8 cellular contexts compared by ENCODE assay signal in the genomic region with DNA sequence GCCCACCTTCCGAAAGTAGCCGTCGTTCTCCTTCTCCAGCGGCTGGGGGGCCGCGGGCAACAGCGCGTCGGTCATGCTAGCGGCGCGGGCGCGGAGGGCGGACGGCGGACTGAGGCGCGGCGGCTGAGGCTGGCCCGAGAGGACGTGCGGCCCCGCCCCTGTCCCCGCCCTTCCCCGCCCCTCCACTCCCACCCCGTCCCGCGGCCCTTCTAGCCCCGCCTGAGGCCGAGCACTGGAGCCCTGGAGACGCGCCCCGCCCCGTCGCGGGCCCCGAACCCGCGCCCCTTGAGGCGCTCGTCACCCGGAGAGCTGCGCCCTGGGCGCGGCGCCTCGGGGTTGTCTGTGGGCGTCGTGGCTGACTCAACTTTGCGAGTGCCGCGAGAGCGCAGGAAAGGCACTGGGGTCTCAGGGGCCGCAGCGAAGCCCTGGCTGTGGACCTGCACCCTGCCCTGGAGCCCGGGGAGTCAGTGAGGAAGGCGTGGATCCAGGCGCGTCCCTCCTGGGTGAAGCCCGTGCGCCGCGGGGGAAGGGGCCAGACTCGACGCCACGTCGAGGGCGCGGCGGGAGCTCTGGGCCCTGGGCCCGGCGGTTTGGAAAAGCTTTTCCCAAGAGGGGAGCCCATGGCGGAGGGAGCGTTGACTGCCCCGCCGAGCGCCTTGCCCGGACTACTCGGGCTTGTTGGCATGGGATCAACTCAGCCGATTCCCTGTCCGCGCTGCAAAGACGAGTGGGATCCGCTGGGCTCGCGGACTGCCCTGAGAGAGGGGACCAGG. TPM values are rescaled to one million over a fixed set of nuclear protein-coding genes. Genes with fewer than 3 reads are reported as not detected.
DNase-seq lines count a peak whose midpoint lies in the region; ATAC-seq and TF ChIP-seq lines count a peak whose summit lies in the region.

A gene (minus strand): TSS at position 111 of the 773 bp plus-strand sequence. CDS start 36 bp downstream, at position 75.

- 4 to 39% (median 6%) methylated on average over 4 to 86 of the region's 87 CpGs for WGBS in stomach, 5 donors

- H3K27me3 Mint-ChIP-seq in naive thymus-derived CD4-positive, alpha-beta T cell: peaks cover 26 to 38% (median 28%) of the 10 kb centered on the region in 5 donors

- TF ChIP-seq EP300 in stomach (IDR thresholded peaks at IDR 0.05): no peak

- peak; percentile 84 for ATAC-seq in GM18511 (IDR thresholded peaks at IDR 0.05; ENCODE audit: unreplicated experiment)
- ATAC-seq in HG03139 (IDR thresholded peaks at IDR 0.05; ENCODE audit: unreplicated experiment): peak; percentile 80
- peak; percentile 88 for ATAC-seq in esophagus mucosa
- peak; percentile 75 for ATAC-seq in naive thymus-derived CD4-positive, alpha-beta T cell

- H3K36me3 Mint-ChIP-seq in naive thymus-derived CD4-positive, alpha-beta T cell: no peaks in the 10 kb centered on the region

- H3K4me1 ChIP-seq in naive thymus-derived CD4-positive, alpha-beta T cell (ENCODE audit: control insufficient read depth in 2 of 2, insufficient read depth in 2 of 2, low read length in 2 of 2): no peaks in the 10 kb centered on the region
- peaks cover 23 to 37% (median 27%) of the 10 kb centered on the region in 4 donors for H3K4me1 ChIP-seq in stomach

- peak within 1 kb of the TSS; percentile 36 to 80 (median 64) for H3K4me3 Mint-ChIP-seq in naive thymus-derived CD4-positive, alpha-beta T cell

- H3K4me1 Mint-ChIP-seq in naive thymus-derived CD4-positive, alpha-beta T cell: peaks cover 0 to 13% (median 2%) of the 10 kb centered on the region in 7 donors

- no peaks in the 10 kb centered on the region for H3K9me3 ChIP-seq in naive thymus-derived CD4-positive, alpha-beta T cell (ENCODE audit: control insufficient read depth in 2 of 3, low read length in 3 of 3)
- H3K9me3 ChIP-seq in stomach: no peaks in the 10 kb centered on the region

- TF ChIP-seq POLR2A in stomach (IDR thresholded peaks at IDR 0.05): no peak

- H3K27me3 ChIP-seq in naive thymus-derived CD4-positive, alpha-beta T cell (ENCODE audit: control insufficient read depth in 2 of 2, insufficient read depth in 2 of 2, low read length in 2 of 2): no peaks in the 10 kb centered on the region
- peaks cover 0 to 44% (median 24%) of the 10 kb centered on the region in 3 donors for H3K27me3 ChIP-seq in stomach

- DNase-seq in A172 (ENCODE audit: low spot score) (peak; percentile 61), NCI-H82 treated with DMSO at 0.1 percent for 48 hours (lab: John Stamatoyannopoulos, UW; ENCODE audit: unreplicated experiment) (peak; percentile 37), stomach (peak; percentile 81)
- DNase-seq in activated CD8-positive, alpha-beta memory T cell treated with anti-CD3 and anti-CD28 coated beads, Interleukin-2, amount 50 U/mL, for 24 hours (ENCODE audit: extremely low read depth): peak; percentile 24
- peak in 6 of 9 donors; percentile 5 to 72 (median 12) for DNase-seq in naive thymus-derived CD4-positive, alpha-beta T cell

- no peaks in the 10 kb centered on the region for H3K9me3 Mint-ChIP-seq in naive thymus-derived CD4-positive, alpha-beta T cell

- CTCF ChIA-PET in naive thymus-derived CD4-positive, alpha-beta T cell (lab: Charles Lee): no interaction called here

- H3K4me3 ChIP-seq in naive thymus-derived CD4-positive, alpha-beta T cell (ENCODE audit: low read length): no peak within 1 kb of the TSS
- peak within 1 kb of the TSS; percentile 70 to 92 (median 77) for H3K4me3 ChIP-seq in stomach

- TF ChIP-seq CTCF in stomach (IDR thresholded peaks at IDR 0.05): no peak

- H3K36me3 ChIP-seq in naive thymus-derived CD4-positive, alpha-beta T cell (ENCODE audit: control insufficient read depth in 2 of 3, insufficient read depth in 3 of 3, low read length in 3 of 3): no peaks in the 10 kb centered on the region
- no peaks in the 10 kb centered on the region for H3K36me3 ChIP-seq in stomach

- intact Hi-C loops in naive thymus-derived CD4-positive, alpha-beta T cell (cut with micrococcal nuclease): no loop called here
- intact Hi-C loops in stomach (cut with DNase I; ENCODE audit: low total_unique reads): no loop called here

- no peak within 1 kb of the TSS for H3K27ac ChIP-seq in naive thymus-derived CD4-positive, alpha-beta T cell (ENCODE audit: low read depth, low read length)
- peak within 1 kb of the TSS; percentile 57 to 92 (median 88) for H3K27ac ChIP-seq in stomach

- no peak within 1 kb of the TSS for H3K27ac Mint-ChIP-seq in naive thymus-derived CD4-positive, alpha-beta T cell

- POLR2A ChIA-PET in naive thymus-derived CD4-positive, alpha-beta T cell (lab: Charles Lee): no interaction called here

RNA-seq across cellular contexts. Expression of the gene that starts here (rescaled TPM):
- 17.4 and 23.0 TPM in 2 replicates for total RNA-seq in A172 (2014; rRNA removed; shearing (Covaris generic))
- 0.84 TPM for total RNA-seq in esophagus mucosa
- under 1 TPM in 3 of 5 experiments, not detected in 2; 0.16 to 0.58 (median 0.34) TPM for total RNA-seq in naive thymus-derived CD4-positive, alpha-beta T cell
- 1 to 10 TPM in 1 of 2 donors, under 1 TPM in 1; 0.21 to 2.6 TPM for polyA plus RNA-seq in naive thymus-derived CD4-positive, alpha-beta T cell
- total RNA-seq in stomach: 10 to 100 TPM; 13.3 to 73.5 (median 37.1) TPM
- polyA plus RNA-seq in stomach: 10 to 100 TPM in 2 of 3 donors, 1 to 10 TPM in 1; 2.4 to 62.6 (median 17.1) TPM

Comparison
In these comparisons a context has a peak if more than half of its experiments do, and no peak if none do; other contexts are left out.
1. Peak in ATAC-seq in esophagus mucosa; RNA of the gene not detected or under 1 TPM.
2. DNase-seq: peak in every context shown above with its lines; median percentile 81 in stomach; 61 in A172; 37 in NCI-H82 treated with DMSO at 0.1 percent for 48 hours; 24 in activated CD8-positive, alpha-beta memory T cell treated with anti-CD3 and anti-CD28 coated beads, Interleukin-2, amount 50 U/mL, for 24 hours; 12 in naive thymus-derived CD4-positive, alpha-beta T cell.